In the genomic region with DNA sequence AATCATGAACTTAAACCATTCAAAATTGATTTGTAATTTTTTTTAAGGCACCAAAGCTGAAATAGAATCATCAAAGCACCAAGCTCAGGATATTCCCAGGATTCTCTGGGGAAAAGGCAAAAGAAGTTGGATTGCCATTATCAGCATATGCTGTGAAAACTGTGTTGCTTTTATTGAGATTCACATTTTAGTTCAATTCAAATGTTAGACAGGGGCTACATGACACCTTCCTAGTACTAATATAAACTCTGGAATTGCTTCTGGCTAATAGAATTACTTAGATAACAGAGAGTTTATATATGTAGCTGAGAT, we compare ENCODE assay signal across 1 cellular context.
TF ChIP-seq lines count a peak whose summit lies in the region.

No MANE protein-coding gene starts in this region.

TF ChIP-seq in IMR-90, 13 proteins besides CTCF, POLR2A, EP300 and RAD21:
- TF ChIP-seq USF2 (IDR thresholded peaks at IDR 0.05; ENCODE audit: low read depth, low read length): no peak
- TF ChIP-seq FOS (IDR thresholded peaks at IDR 0.05; ENCODE audit: low read depth, low read length): no peak
- TF ChIP-seq ELK1 (IDR thresholded peaks at IDR 0.05; ENCODE audit: borderline replicate concordance, low read depth, low read length): no peak
- no peak for TF ChIP-seq BHLHE40 (IDR thresholded peaks at IDR 0.05; ENCODE audit: low read depth, low read length)
- no peak for TF ChIP-seq RFX5 (IDR thresholded peaks at IDR 0.05; ENCODE audit: low read depth, low read length)
- no peak for TF ChIP-seq MAZ (IDR thresholded peaks at IDR 0.05; ENCODE audit: borderline replicate concordance, low read depth, low read length)
- no peak for TF ChIP-seq MXI1 (IDR thresholded peaks at IDR 0.05; ENCODE audit: borderline replicate concordance, low read depth, low read length)
- TF ChIP-seq CEBPB (IDR thresholded peaks at IDR 0.05; ENCODE audit: low read depth, low read length): no peak
- no peak for TF ChIP-seq RCOR1 (IDR thresholded peaks at IDR 0.05; ENCODE audit: insufficient replicate concordance, low read length)
- no peak for TF ChIP-seq SMC3 (IDR thresholded peaks at IDR 0.05; ENCODE audit: low read depth, low read length)
- TF ChIP-seq CHD1 (IDR thresholded peaks at IDR 0.05; ENCODE audit: low read depth, low read length): no peak
- no peak for TF ChIP-seq MAFK (IDR thresholded peaks at IDR 0.05; ENCODE audit: low read depth, low read length)
- no peak for TF ChIP-seq NFE2L2 (IDR thresholded peaks at IDR 0.05; ENCODE audit: low read depth, low read length)
